8 cellular contexts compared by ENCODE assay signal in the genomic region with DNA sequence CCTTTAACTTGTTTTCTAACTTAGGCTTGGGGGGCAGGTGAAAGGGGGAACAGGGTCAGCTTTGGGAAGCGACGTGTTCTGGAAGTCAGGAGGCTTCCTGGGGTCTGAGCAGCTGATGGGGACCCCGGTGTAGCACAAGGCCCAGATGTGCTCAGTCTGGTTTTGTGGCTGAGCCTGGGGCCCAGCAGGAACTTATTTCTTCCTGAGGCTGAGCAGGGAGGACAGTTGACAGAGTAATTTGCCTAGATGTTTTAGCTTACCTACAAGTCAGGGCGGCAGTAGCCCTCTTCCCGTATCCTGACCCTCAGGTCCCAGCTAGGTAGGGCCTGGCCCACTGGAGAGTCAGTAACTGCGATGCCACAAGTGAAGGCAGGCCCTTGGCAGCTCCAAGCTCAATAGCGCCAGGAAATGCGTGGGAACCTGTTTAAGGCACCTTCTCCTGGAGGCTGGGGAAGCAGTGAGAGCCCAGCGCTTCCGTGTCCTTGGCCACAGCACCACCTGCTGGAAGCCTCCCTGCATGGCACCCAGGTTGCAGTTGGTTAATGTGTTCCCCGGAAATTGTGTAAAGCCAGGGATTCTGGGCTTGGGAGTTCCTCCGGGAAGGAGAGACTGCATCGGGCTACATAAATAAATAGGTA. TPM values are rescaled to one million over a fixed set of nuclear protein-coding genes. Genes with fewer than 3 reads are reported as not detected.
A peak's percentile ranks its signal among the peaks of the same experiment; 100 is the strongest.
DNase-seq lines count a peak whose midpoint lies in the region; ATAC-seq and TF ChIP-seq lines count a peak whose summit lies in the region.

No MANE protein-coding gene starts in this region.

- peak; percentile 18 for ATAC-seq in GM19452 (IDR thresholded peaks at IDR 0.05; ENCODE audit: unreplicated experiment)
- ATAC-seq in GM21619 (IDR thresholded peaks at IDR 0.05; ENCODE audit: unreplicated experiment), result no peak

- TF ChIP-seq CTCF in hepatocyte (IDR thresholded peaks at IDR 0.05; ENCODE audit: poor library complexity), result peak; percentile 98

- H3K4me1 ChIP-seq in hepatocyte (ENCODE audit: insufficient read depth), result peaks cover 26% of the 10 kb centered on the region

- H3K4me2 ChIP-seq in hepatocyte, result peak overlapping the region; percentile 40

- H3K36me3 ChIP-seq in hepatocyte (replicated peaks; ENCODE audit: insufficient read depth, low read depth), result no peaks in the 10 kb centered on the region

- H3K79me2 ChIP-seq in hepatocyte, result no peaks in the 10 kb centered on the region

- H4K20me1 ChIP-seq in hepatocyte (ENCODE audit: insufficient read depth, poor library complexity, severe bottlenecking), result no peaks in the 10 kb centered on the region

- WGBS in hepatocyte (ENCODE audit: low lambda C conversion rate, missing lambda C conversion rate), result 33% methylated on average over 13 of the region's 13 CpGs

- peak; percentile 89 for DNase-seq in AG08396 (ENCODE audit: low spot score)
- peak; percentile 71 to 81 for DNase-seq in NCI-H1930 (lab: John Stamatoyannopoulos, UW)
- peak; percentile 59 for DNase-seq in T-helper 22 cell (ENCODE audit: low read depth)
- peak; percentile 95 for DNase-seq in astrocyte of the hippocampus (ENCODE audit: low read depth, low spot score)
- peak; percentile 94 for DNase-seq in hepatocyte (ENCODE audit: low spot score)
- DNase-seq in retina, result peak; percentile 93

- H3K9me2 ChIP-seq in hepatocyte (replicated peaks; ENCODE audit: insufficient read depth), result no peaks in the 10 kb centered on the region

- no peak overlapping the region for H3K4me3 ChIP-seq in hepatocyte

- H3K27me3 ChIP-seq in hepatocyte, result no peaks in the 10 kb centered on the region

- no peak overlapping the region for H2AFZ ChIP-seq in hepatocyte

- no peaks in the 10 kb centered on the region for H3K9me3 ChIP-seq in hepatocyte (ENCODE audit: low read depth)

- H3K27ac ChIP-seq in hepatocyte, result peak overlapping the region; percentile 52

RNA-seq across cellular contexts. Expression of a gene that starts 5.2 kb away (rescaled TPM):
- total RNA-seq in hepatocyte, result 0.16 and 2.8 TPM in 2 replicates
- 2.9 and 4.1 TPM in 2 replicates for polyA plus RNA-seq in hepatocyte

RNA-seq across cellular contexts. Expression of a gene that starts 58.6 kb away (rescaled TPM):
- not detected in 2 replicates for total RNA-seq in hepatocyte
- polyA plus RNA-seq in hepatocyte, result 0.07 TPM in 2 replicates
